2 cellular contexts compared by ENCODE assay signal in the genomic region with DNA sequence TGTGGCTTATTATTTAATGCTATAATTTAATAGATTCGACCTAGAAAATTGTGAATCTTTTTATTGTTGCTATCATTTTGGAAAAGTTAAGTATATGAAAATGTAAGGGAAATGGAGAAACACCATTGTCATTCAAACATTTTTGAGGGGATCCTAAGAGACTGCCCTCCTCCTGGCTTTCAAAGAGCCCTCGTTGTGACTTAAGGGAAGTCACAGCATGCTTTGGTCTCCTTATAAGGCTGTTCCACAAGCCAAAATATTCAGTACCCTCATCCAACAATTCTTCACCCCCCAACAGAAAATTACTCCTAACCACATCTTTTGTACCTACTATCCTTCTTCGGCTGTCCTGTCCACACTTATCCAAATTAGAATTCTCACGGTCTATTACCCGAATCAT.
TF ChIP-seq lines count a peak whose summit lies in the region.

No MANE protein-coding gene starts in this region.

TF ChIP-seq in IMR-90, 13 proteins besides CTCF, POLR2A, EP300 and RAD21:
- TF ChIP-seq CEBPB (IDR thresholded peaks at IDR 0.05; ENCODE audit: low read depth, low read length), result no peak
- TF ChIP-seq, protein P1, sequence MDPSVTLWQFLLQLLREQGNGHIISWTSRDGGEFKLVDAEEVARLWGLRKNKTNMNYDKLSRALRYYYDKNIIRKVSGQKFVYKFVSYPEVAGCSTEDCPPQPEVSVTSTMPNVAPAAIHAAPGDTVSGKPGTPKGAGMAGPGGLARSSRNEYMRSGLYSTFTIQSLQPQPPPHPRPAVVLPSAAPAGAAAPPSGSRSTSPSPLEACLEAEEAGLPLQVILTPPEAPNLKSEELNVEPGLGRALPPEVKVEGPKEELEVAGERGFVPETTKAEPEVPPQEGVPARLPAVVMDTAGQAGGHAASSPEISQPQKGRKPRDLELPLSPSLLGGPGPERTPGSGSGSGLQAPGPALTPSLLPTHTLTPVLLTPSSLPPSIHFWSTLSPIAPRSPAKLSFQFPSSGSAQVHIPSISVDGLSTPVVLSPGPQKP (IDR thresholded peaks at IDR 0.05; ENCODE audit: borderline replicate concordance, low read depth, low read length), result no peak
- TF ChIP-seq RFX5 (IDR thresholded peaks at IDR 0.05; ENCODE audit: low read depth, low read length), result no peak
- TF ChIP-seq MAFK (IDR thresholded peaks at IDR 0.05; ENCODE audit: low read depth, low read length), result no peak
- TF ChIP-seq FOS (IDR thresholded peaks at IDR 0.05; ENCODE audit: low read depth, low read length), result no peak
- TF ChIP-seq NFE2L2 (IDR thresholded peaks at IDR 0.05; ENCODE audit: low read depth, low read length), result no peak
- TF ChIP-seq CHD1 (IDR thresholded peaks at IDR 0.05; ENCODE audit: low read depth, low read length), result no peak
- no peak for TF ChIP-seq MXI1 (IDR thresholded peaks at IDR 0.05; ENCODE audit: borderline replicate concordance, low read depth, low read length)
- TF ChIP-seq, protein P2, sequence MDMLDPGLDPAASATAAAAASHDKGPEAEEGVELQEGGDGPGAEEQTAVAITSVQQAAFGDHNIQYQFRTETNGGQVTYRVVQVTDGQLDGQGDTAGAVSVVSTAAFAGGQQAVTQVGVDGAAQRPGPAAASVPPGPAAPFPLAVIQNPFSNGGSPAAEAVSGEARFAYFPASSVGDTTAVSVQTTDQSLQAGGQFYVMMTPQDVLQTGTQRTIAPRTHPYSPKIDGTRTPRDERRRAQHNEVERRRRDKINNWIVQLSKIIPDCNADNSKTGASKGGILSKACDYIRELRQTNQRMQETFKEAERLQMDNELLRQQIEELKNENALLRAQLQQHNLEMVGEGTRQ (IDR thresholded peaks at IDR 0.05; ENCODE audit: low read depth, low read length), result no peak
- TF ChIP-seq SMC3 (IDR thresholded peaks at IDR 0.05; ENCODE audit: low read depth, low read length), result no peak
- no peak for TF ChIP-seq BHLHE40 (IDR thresholded peaks at IDR 0.05; ENCODE audit: low read depth, low read length)
- no peak for TF ChIP-seq MAZ (IDR thresholded peaks at IDR 0.05; ENCODE audit: borderline replicate concordance, low read depth, low read length)
- TF ChIP-seq RCOR1 (IDR thresholded peaks at IDR 0.05; ENCODE audit: insufficient replicate concordance, low read length), result no peak
TF ChIP-seq in IMR-90: peak in this region for 0.

TF ChIP-seq in H1, 55 proteins besides CTCF, POLR2A, EP300 and RAD21:
- no peak for TF ChIP-seq TBP (IDR thresholded peaks at IDR 0.05; ENCODE audit: low read depth, low read length)
- TF ChIP-seq SRF (IDR thresholded peaks at IDR 0.05; ENCODE audit: low read depth, low read length), result 0 out of 2 replicates have a peak, but pooled peaks have one; percentile 53
